In genomic region chr1:32622806-32623694, GRCh38 we compare ENCODE assay signal across 15 cellular contexts. TPM values are rescaled to one million over a fixed set of nuclear protein-coding genes. Genes with fewer than 3 reads are reported as not detected.
DNase-seq lines count a peak whose midpoint lies in the region; ATAC-seq and TF ChIP-seq lines count a peak whose summit lies in the region.
"Had no signal": no experiment of that assay in that cellular context is flagged by ENCODE, and none has a peak within 500 bp of the region (broad histone marks: within the 10 kb centered on the region; RNA-seq: fewer than 3 reads in every experiment).

No MANE protein-coding gene starts in this region.

- peak; percentile 36 for ATAC-seq in effector memory CD8-positive, alpha-beta T cell (replicated peaks)
- ATAC-seq in omental fat pad (ENCODE audit: low FRiP score) = no peak
- ATAC-seq: Right ventricle myocardium inferior had no signal

- no peak overlapping the region for H3K4me3 Mint-ChIP-seq in effector memory CD8-positive, alpha-beta T cell

- H3K4me3 ChIP-seq in SU-DHL-6 (ENCODE audit: insufficient read depth, low read length, poor library complexity, severe bottlenecking) = no peak overlapping the region
- H3K4me3 ChIP-seq in thymus (ENCODE audit: low read length) = no peak overlapping the region
- H3K4me3 ChIP-seq: esophagus muscularis mucosa, prostate gland, stomach had no signal

- peaks cover 31% of the 10 kb centered on the region for H3K36me3 Mint-ChIP-seq in effector memory CD8-positive, alpha-beta T cell (ENCODE audit: insufficient read depth)

- H2AFZ ChIP-seq in SU-DHL-6 (ENCODE audit: low read depth, low read length, severe bottlenecking) = no peak overlapping the region

- no peaks in the 10 kb centered on the region for H4K20me1 ChIP-seq in SU-DHL-6 (ENCODE audit: low read depth, low read length)

- H3K27me3 ChIP-seq in SU-DHL-6 (ENCODE audit: low read length) = no peaks in the 10 kb centered on the region
- no peaks in the 10 kb centered on the region for H3K27me3 ChIP-seq in thymus (ENCODE audit: control insufficient read depth, insufficient read depth)
- H3K27me3 ChIP-seq: BE2C, esophagus muscularis mucosa, stomach had no signal

- H3K9ac ChIP-seq in SU-DHL-6 (ENCODE audit: low read length) = no peak overlapping the region

- DNase-seq in stimulated activated CD4-positive, alpha-beta T cell treated with anti-CD3 and anti-CD28 coated beads, Interleukin-15, amount 100 ng/mL, for 24 hours = peak; percentile 44
- DNase-seq in stimulated activated CD4-positive, alpha-beta T cell treated with anti-CD3 and anti-CD28 coated beads, Interleukin-12 subunit alpha, Interleukin-12 subunit beta, amount 100 ng/mL, for 4 hours = no peak
- no peak for DNase-seq in effector memory CD8-positive, alpha-beta T cell
- DNase-seq in SIG-M5 (lab: John Stamatoyannopoulos, UW) (no peak), midbrain (lab: John Stamatoyannopoulos, UW) (no peak), omental fat pad (ENCODE audit: low spot score) (no peak)
- DNase-seq: BE2C, mesenchymal stem cell, NCI-H524, stomach had no signal

- H3K9me3 ChIP-seq in SU-DHL-6 (ENCODE audit: insufficient read depth, low read length) (no peaks in the 10 kb centered on the region), thymus (ENCODE audit: control insufficient read depth) (no peaks in the 10 kb centered on the region)
- H3K9me3 ChIP-seq: BE2C, esophagus muscularis mucosa, prostate gland, stomach had no signal

- H3K27ac Mint-ChIP-seq in effector memory CD8-positive, alpha-beta T cell = peak overlapping the region; percentile 6 to 84

- H3K9me2 ChIP-seq in SU-DHL-6 (replicated peaks; ENCODE audit: insufficient read depth, low read length) = no peaks in the 10 kb centered on the region

- TF ChIP-seq CTCF in SU-DHL-6 (IDR thresholded peaks at IDR 0.05; ENCODE audit: insufficient read depth, low read length, poor library complexity, severe bottlenecking) (no peak), omental fat pad (IDR thresholded peaks at IDR 0.05) (no peak)

- H3K27me3 Mint-ChIP-seq in effector memory CD8-positive, alpha-beta T cell = no peaks in the 10 kb centered on the region

- H3K4me1 ChIP-seq in thymus (ENCODE audit: control insufficient read depth, insufficient read depth, low read length) = peaks cover 19% of the 10 kb centered on the region
- H3K4me1 ChIP-seq: BE2C, esophagus muscularis mucosa, prostate gland, stomach had no signal

- H3F3A ChIP-seq in SU-DHL-6 (ENCODE audit: insufficient read depth) = peaks cover 5% of the 10 kb centered on the region; the same call in 1 of the 2 replicates

- 34% methylated on average over 3 of the region's 3 CpGs for WGBS in thymus

- H3K27ac ChIP-seq in SU-DHL-6 (ENCODE audit: low read depth, low read length) = peak overlapping the region; percentile 35
- H3K27ac ChIP-seq in thymus (ENCODE audit: low read depth) = peak overlapping the region; percentile 25
- H3K27ac ChIP-seq: esophagus muscularis mucosa, prostate gland, stomach had no signal

- H3K79me2 ChIP-seq in SU-DHL-6 (ENCODE audit: insufficient read depth, low read length) = 0 out of 2 replicates have a peak, but pooled peaks cover 4% of the 10 kb centered on the region

- H3K4me2 ChIP-seq in SU-DHL-6 (ENCODE audit: low read depth, low read length, poor library complexity, severe bottlenecking) = no peak overlapping the region

- H3K36me3 ChIP-seq in SU-DHL-6 (ENCODE audit: low read length) (peaks cover 28% of the 10 kb centered on the region; the same call in 1 of the 2 replicates), thymus (ENCODE audit: control insufficient read depth, insufficient read depth) (peaks cover 3% of the 10 kb centered on the region)
- H3K36me3 ChIP-seq: BE2C, prostate gland had no signal

- H3K9me3 Mint-ChIP-seq in effector memory CD8-positive, alpha-beta T cell = no peaks in the 10 kb centered on the region

- H3K4me1 Mint-ChIP-seq in effector memory CD8-positive, alpha-beta T cell (ENCODE audit: low read depth in 2 of 2) = peaks cover 25 to 29% of the 10 kb centered on the region in 2 donors

RNA-seq across cellular contexts. Expression of gene ZBTB8OS, which starts 27.3 kb away (rescaled TPM):
- polyA plus RNA-seq in thymus = 64.8 TPM
- 10 to 100 TPM; 12.5 to 36.7 (median 23.3) TPM for total RNA-seq in omental fat pad

RNA-seq across cellular contexts. Expression of gene RBBP4, which starts 28.0 kb away (rescaled TPM):
- 92.6 TPM for polyA plus RNA-seq in thymus
- total RNA-seq in omental fat pad = 100 to 1,000 TPM in 1 of 4 donors, 10 to 100 TPM in 3; 85.4 to 113 (median 93.2) TPM
